Comparison of ENCODE assay signal across 8 cellular contexts in the genomic region with DNA sequence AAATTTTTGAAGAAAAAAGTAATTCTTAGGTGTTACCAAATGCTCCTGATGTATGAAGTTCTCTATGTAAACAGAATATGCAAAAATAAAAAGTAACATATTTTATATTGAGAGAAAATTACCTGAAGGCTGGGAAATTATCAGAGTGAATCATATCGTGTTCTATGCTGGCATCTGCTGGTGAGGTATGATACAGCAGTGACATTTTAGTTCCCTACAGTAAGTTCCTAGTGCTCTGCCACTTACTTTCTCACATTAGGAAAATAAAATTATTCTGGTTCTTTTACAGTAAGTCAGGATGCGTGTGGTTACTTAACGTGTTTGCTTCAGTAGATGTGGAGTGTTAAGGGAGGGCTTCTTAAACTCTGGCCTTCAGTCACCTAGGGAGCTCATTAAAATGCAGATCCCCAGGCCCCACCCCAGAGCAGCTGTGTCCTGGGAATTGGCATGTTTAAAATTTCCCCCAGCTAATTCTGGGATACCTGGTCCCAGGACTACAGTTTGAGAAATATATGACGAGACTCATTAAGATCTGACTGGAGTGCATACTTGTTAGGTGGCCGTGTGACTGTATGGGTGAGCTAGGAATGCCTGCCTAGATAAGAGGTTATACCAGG. TPM values are rescaled to one million over a fixed set of nuclear protein-coding genes. Genes with fewer than 3 reads are reported as not detected.
A peak's percentile ranks its signal among the peaks of the same experiment; 100 is the strongest.
DNase-seq lines count a peak whose midpoint lies in the region; ATAC-seq, FAIRE-seq and TF ChIP-seq lines count a peak whose summit lies in the region.

No MANE protein-coding gene starts in this region.

- POLR2A ChIA-PET in PC-3 (lab: Charles Lee; ENCODE audit: unreplicated experiment): no interaction called here

- no peaks in the 10 kb centered on the region for H3K9me3 ChIP-seq in PC-3 (ENCODE audit: low read length)

- ATAC-seq in PC-3 (no peak), GM21529 (IDR thresholded peaks at IDR 0.05; ENCODE audit: unreplicated experiment) (no peak)

- DNase-seq in NCI-H2029 treated with DMSO at 0.1 percent for 48 hours (lab: John Stamatoyannopoulos, UW) (peak; percentile 39), NCI-H2029 (lab: John Stamatoyannopoulos, UW) (no peak), H7 (peak; percentile 62), PC-3 (peak; percentile 68), epithelial cell of esophagus (ENCODE audit: low read depth) (peak; percentile 63), retina (peak; percentile 17), GM12892 (ENCODE audit: insufficient read length) (no peak)

- peaks cover 17% of the 10 kb centered on the region; the same call in 1 of the 2 replicates for H3K4me1 ChIP-seq in PC-3 (ENCODE audit: insufficient read depth, low read length)

- no peak overlapping the region for H3K9ac ChIP-seq in PC-3 (ENCODE audit: low read length)

- FAIRE-seq in GM12892 (lab: Jason Lieb, UNC): no peak

- TF ChIP-seq POLR2A in GM12892 (IDR thresholded peaks at IDR 0.05; ENCODE audit: low read depth, low read length): no peak

- intact Hi-C loops in PC-3 (cut with micrococcal nuclease): loop anchor here (1.0 to 5.0 kb wide), 3 partner anchors 105 to 141 kb away; no protein-coding TSS in a partner anchor

- no peak overlapping the region for H3K27ac ChIP-seq in PC-3 (ENCODE audit: low read length)

- TF ChIP-seq CTCF in PC-3 (conservative IDR thresholded peaks at IDR 0.05; ENCODE audit: low read depth, low read length) (peak; percentile 84), epithelial cell of esophagus (IDR thresholded peaks at IDR 0.05; ENCODE audit: insufficient read depth, low read depth, low read length, missing control alignments) (peak; percentile 75)

- H2AFZ ChIP-seq in PC-3 (ENCODE audit: low read length): no peak overlapping the region

- no TSS peak for BruUV-seq in PC-3 (replicated peaks; lab: Mats Ljungman, UMichigan)

- H3K9me2 ChIP-seq in PC-3 (replicated peaks; ENCODE audit: low read length): no peaks in the 10 kb centered on the region

- peaks cover 13% of the 10 kb centered on the region for H3K36me3 ChIP-seq in H7 (replicated peaks; ENCODE audit: control insufficient read depth, insufficient read depth, low read length)
- peaks cover 31% of the 10 kb centered on the region for H3K36me3 ChIP-seq in PC-3 (ENCODE audit: low read depth, low read length)

- H3F3A ChIP-seq in PC-3 (ENCODE audit: low read length, unreplicated experiment): no peaks in the 10 kb centered on the region

- CTCF ChIA-PET in PC-3 (lab: Charles Lee): interaction anchor here (1.0 kb wide), 1 partner anchor 13 kb away, joined by 4 read pairs; no protein-coding TSS in a partner anchor

- H3K79me2 ChIP-seq in PC-3 (ENCODE audit: low read length): peaks cover 17% of the 10 kb centered on the region

- H4K20me1 ChIP-seq in PC-3 (ENCODE audit: low read length): 0 out of 2 replicates have a peak, but pooled peaks cover 5% of the 10 kb centered on the region

- peaks cover 6% of the 10 kb centered on the region for H3K27me3 ChIP-seq in H7 (ENCODE audit: control insufficient read depth, insufficient read depth, low read length)
- H3K27me3 ChIP-seq in PC-3 (ENCODE audit: low read length): no peaks in the 10 kb centered on the region

- no peak overlapping the region for H3K4me2 ChIP-seq in PC-3 (ENCODE audit: low read length)

- H3K4me3 ChIP-seq in H7 (ENCODE audit: insufficient read depth, low read depth, low read length) (no peak overlapping the region), PC-3 (ENCODE audit: low read length) (no peak overlapping the region), epithelial cell of esophagus (ENCODE audit: low read length) (no peak overlapping the region)

RNA-seq across cellular contexts. Expression of a gene that starts 3.2 kb away (rescaled TPM):
- total RNA-seq in H7 (2014; rRNA removed; shearing (Covaris generic)): 16.0 and 17.0 TPM in 2 replicates
- total RNA-seq in PC-3 (2014; rRNA removed): 16.1 and 18.3 TPM in 2 replicates
- polyA plus RNA-seq in GM12892 (2012; ENCODE audit: missing spikeins): 6.1 TPM

RNA-seq across cellular contexts. Expression of a gene that starts 27.2 kb away (rescaled TPM):
- total RNA-seq in H7 (2014; rRNA removed; shearing (Covaris generic)): 0.07 TPM in 1 of 2 replicates, not detected in the other
- not detected in 2 replicates for total RNA-seq in PC-3 (2014; rRNA removed)
- 0.08 TPM for polyA plus RNA-seq in GM12892 (2012; ENCODE audit: missing spikeins)

RNA-seq across cellular contexts. Expression of a gene that starts 54.0 kb away (rescaled TPM):
- total RNA-seq in H7 (2014; rRNA removed; shearing (Covaris generic)): 19.8 and 23.6 TPM in 2 replicates
- total RNA-seq in PC-3 (2014; rRNA removed): 0.04 and 0.12 TPM in 2 replicates
- 58.7 TPM for polyA plus RNA-seq in GM12892 (2012; ENCODE audit: missing spikeins)

Comparison
In these comparisons a context has a peak if more than half of its experiments do, and no peak if none do; other contexts are left out.
1. DNase-seq: peak in NCI-H2029 treated with DMSO at 0.1 percent for 48 hours (single experiment), H7 (single experiment), PC-3 (single experiment), epithelial cell of esophagus (single experiment) and retina (single experiment); none in NCI-H2029 (single experiment) and GM12892 (single experiment).
2. RNA of a gene that starts 54.0 kb away (total RNA-seq): 19.8 to 23.6 TPM in H7; 0.04 to 0.12 TPM in PC-3; every median in the first group is over 10 times any median in the second.